8 cellular contexts compared by ENCODE assay signal in genomic region chr7:99551767-99552463, GRCh38. TPM values are rescaled to one million over a fixed set of nuclear protein-coding genes. Genes with fewer than 3 reads are reported as not detected.
DNase-seq lines count a peak whose midpoint lies in the region; ATAC-seq, FAIRE-seq and TF ChIP-seq lines count a peak whose summit lies in the region.

FAM200A (minus strand) TSS chr7:99552114; CDS start chr7:99548407, 3,707 bp downstream.

- TF ChIP-seq CTCF in GM12865 (IDR thresholded peaks at IDR 0.05; ENCODE audit: insufficient read depth, low read depth, low read length, missing control alignments) (no peak), psoas muscle (IDR thresholded peaks at IDR 0.05) (no peak)

- H3K27me3 ChIP-seq in right cardiac atrium (ENCODE audit: control insufficient read depth, insufficient read depth) = no peaks in the 10 kb centered on the region
- no peaks in the 10 kb centered on the region for H3K27me3 ChIP-seq in psoas muscle (ENCODE audit: insufficient read depth in 3 of 3, low read length in 2 of 3)

- peak; percentile 92 for DNase-seq in GM12865 (ENCODE audit: low read depth)
- peak; percentile 58 for DNase-seq in NCI-H1436 treated with DMSO at 0.1 percent for 48 hours (lab: John Stamatoyannopoulos, UW)
- peak; percentile 11 to 94 (median 80) for DNase-seq in anterior cingulate cortex (lab: John Stamatoyannopoulos, UW)
- peak; percentile 92 to 96 (median 95) for DNase-seq in right cardiac atrium
- peak; percentile 89 to 94 for DNase-seq in psoas muscle
- peak; percentile 99 for DNase-seq in urothelium cell line (ENCODE audit: low spot score)

- no peaks in the 10 kb centered on the region for H3K27me3 Mint-ChIP-seq in T-helper 1 cell treated with Interleukin-12 subunit alpha and Interleukin-12 subunit beta and Interleukin-4 antibody, amounts not matched to agents 30 μg/mL and 1 μg/mL, for 36 hours (ENCODE audit: low read depth)

- peaks cover 29% of the 10 kb centered on the region for H3K4me1 Mint-ChIP-seq in T-helper 1 cell treated with Interleukin-12 subunit alpha and Interleukin-12 subunit beta and Interleukin-4 antibody, amounts not matched to agents 30 μg/mL and 1 μg/mL, for 36 hours (ENCODE audit: low read depth)

- peak within 1 kb of the TSS; percentile 91 for H3K4me3 Mint-ChIP-seq in T-helper 1 cell treated with Interleukin-12 subunit alpha and Interleukin-12 subunit beta and Interleukin-4 antibody, amounts not matched to agents 30 μg/mL and 1 μg/mL, for 36 hours

- peaks cover 28% of the 10 kb centered on the region for H3K36me3 Mint-ChIP-seq in T-helper 1 cell treated with Interleukin-12 subunit alpha and Interleukin-12 subunit beta and Interleukin-4 antibody, amounts not matched to agents 30 μg/mL and 1 μg/mL, for 36 hours (ENCODE audit: low read depth)

- intact Hi-C loops in right cardiac atrium (cut with DNase I) = loop anchor here in 1 of 4 donors (10.0 kb wide), 1 partner anchor 47 kb away; the partner anchor contains the start of genes ZKSCAN5 and ZNF394
- intact Hi-C loops in psoas muscle (cut with DNase I) = loop anchor here (2.0 to 5.0 kb wide), 2 partner anchors 50 to 65 kb away; partner anchors contain the start of genes ZKSCAN5 (in 1 of the 2), ZNF394 (in 1 of the 2) and ZSCAN25 (in 1 of the 2)

- under 1% methylated on average over 37 of the region's 37 CpGs for WGBS in right cardiac atrium
- WGBS in psoas muscle, 3 donors = 0 to 1% (median 0%) methylated on average over 37 of the region's 37 CpGs

- ATAC-seq in HG02759 (IDR thresholded peaks at IDR 0.05; ENCODE audit: unreplicated experiment) (peak; percentile 98), right cardiac atrium (peak; percentile 99), psoas muscle (peak; percentile 98 to 100 (median 99))

- peak within 1 kb of the TSS; percentile 94 for H3K27ac ChIP-seq in right cardiac atrium (ENCODE audit: low read length)
- peak within 1 kb of the TSS; percentile 88 for H3K27ac ChIP-seq in psoas muscle

- FAIRE-seq in urothelium cell line (lab: Jason Lieb, UNC) = peak; percentile 77

- H3K9me3 Mint-ChIP-seq in T-helper 1 cell treated with Interleukin-12 subunit alpha and Interleukin-12 subunit beta and Interleukin-4 antibody, amounts not matched to agents 30 μg/mL and 1 μg/mL, for 36 hours = peaks cover 23% of the 10 kb centered on the region

- peak within 1 kb of the TSS; percentile 95 for H3K27ac Mint-ChIP-seq in T-helper 1 cell treated with Interleukin-12 subunit alpha and Interleukin-12 subunit beta and Interleukin-4 antibody, amounts not matched to agents 30 μg/mL and 1 μg/mL, for 36 hours

- H3K36me3 ChIP-seq in psoas muscle (ENCODE audit: insufficient read depth in 1 of 2, low read depth in 1 of 2) = peaks cover 11 to 50% of the 10 kb centered on the region in 2 donors

- H3K9me3 ChIP-seq in right cardiac atrium (ENCODE audit: control insufficient read depth, low read length) (no peaks in the 10 kb centered on the region), psoas muscle (peaks cover 12% of the 10 kb centered on the region)

- H3K4me1 ChIP-seq in right cardiac atrium (ENCODE audit: control insufficient read depth, insufficient read depth, low read length) = no peaks in the 10 kb centered on the region
- peaks cover 21% of the 10 kb centered on the region for H3K4me1 ChIP-seq in psoas muscle

- H3K4me3 ChIP-seq in GM12865 (ENCODE audit: low read depth, low read length) (peak within 1 kb of the TSS; percentile 65), right cardiac atrium (ENCODE audit: low read length) (peak within 1 kb of the TSS; percentile 92), psoas muscle (peak within 1 kb of the TSS; percentile 80)

RNA-seq across cellular contexts. Expression of gene FAM200A, which starts in this region (rescaled TPM):
- total RNA-seq in right cardiac atrium (1 to 10 TPM; 4.7 to 6.1 (median 5.5) TPM), psoas muscle (1 to 10 TPM; 2.9 to 6.3 (median 4.4) TPM)
- polyA plus RNA-seq in right cardiac atrium (6.7 TPM), psoas muscle (10 to 100 TPM in 1 of 3 donors, 1 to 10 TPM in 2; 4.1 to 12.4 (median 4.6) TPM)

Comparison
In these comparisons a context has a peak if more than half of its experiments do, and no peak if none do; other contexts are left out.
1. Peak in every context shown above with its lines: DNase-seq, ATAC-seq, H3K4me3 ChIP-seq and H3K27ac ChIP-seq.